10 cellular contexts compared by ENCODE assay signal in genomic region chr11:636511-637332, GRCh38. TPM values are rescaled to one million over a fixed set of nuclear protein-coding genes. Genes with fewer than 3 reads are reported as not detected.
DNase-seq lines count a peak whose midpoint lies in the region; ATAC-seq, FAIRE-seq and TF ChIP-seq lines count a peak whose summit lies in the region.
"Had no signal": no experiment of that assay in that cellular context is flagged by ENCODE, and none has a peak within 500 bp of the region (broad histone marks: within the 10 kb centered on the region; RNA-seq: fewer than 3 reads in every experiment).

Gene DRD4, plus strand, starts transcription at chr11:637269. Its CDS starts 36 bp downstream, at chr11:637305.

- no peak within 1 kb of the TSS for H3K27ac ChIP-seq in CD8-positive, alpha-beta memory T cell (ENCODE audit: low read depth, low read length)
- H3K27ac ChIP-seq in heart right ventricle (no peak within 1 kb of the TSS), pancreas (no peak within 1 kb of the TSS)
- H3K27ac ChIP-seq: parathyroid adenoma had no signal

- H3K4me3 Mint-ChIP-seq in CD8-positive, alpha-beta memory T cell = peak within 1 kb of the TSS in 4 of 7 donors; percentile 26 to 84 (median 44)
- H3K4me3 Mint-ChIP-seq in activated T-helper 1 cell treated with anti-CD3 and anti-CD28 coated beads, Interleukin-12 subunit alpha, Interleukin-12 subunit beta, Interleukin-2, Interleukin-4 antibody, amounts not matched to agents 30 ng/mL and 10 ng/mL and 1 ng/mL, durations not matched to agents 14 hours and 24 hours and 36 hours = peak within 1 kb of the TSS; percentile 19

- no peak within 1 kb of the TSS for H3K27ac Mint-ChIP-seq in CD8-positive, alpha-beta memory T cell
- no peak within 1 kb of the TSS for H3K27ac Mint-ChIP-seq in activated T-helper 1 cell treated with anti-CD3 and anti-CD28 coated beads, Interleukin-12 subunit alpha, Interleukin-12 subunit beta, Interleukin-2, Interleukin-4 antibody, amounts not matched to agents 30 ng/mL and 10 ng/mL and 1 ng/mL, durations not matched to agents 14 hours and 24 hours and 36 hours

- H3K9me3 ChIP-seq in CD8-positive, alpha-beta memory T cell (ENCODE audit: low read length) = no peaks in the 10 kb centered on the region
- H3K9me3 ChIP-seq in heart right ventricle (no peaks in the 10 kb centered on the region), pancreas (no peaks in the 10 kb centered on the region)

- peaks cover 4 to 22% (median 6%) of the 10 kb centered on the region in 3 donors for H3K4me1 Mint-ChIP-seq in CD8-positive, alpha-beta memory T cell
- no peaks in the 10 kb centered on the region for H3K4me1 Mint-ChIP-seq in activated T-helper 1 cell treated with anti-CD3 and anti-CD28 coated beads, Interleukin-12 subunit alpha, Interleukin-12 subunit beta, Interleukin-2, Interleukin-4 antibody, amounts not matched to agents 30 ng/mL and 10 ng/mL and 1 ng/mL, durations not matched to agents 14 hours and 24 hours and 36 hours (ENCODE audit: low read depth)

- H3K4me3 ChIP-seq in CD8-positive, alpha-beta memory T cell (ENCODE audit: low read length) = no peak within 1 kb of the TSS
- H3K4me3 ChIP-seq in heart right ventricle (peak within 1 kb of the TSS in 9 of 10 donors; percentile 14 to 42 (median 26)), pancreas (peak within 1 kb of the TSS in 1 of 4 donors; percentile 8)

- H3K36me3 Mint-ChIP-seq in CD8-positive, alpha-beta memory T cell = no peaks in the 10 kb centered on the region
- peaks cover 2% of the 10 kb centered on the region for H3K36me3 Mint-ChIP-seq in activated T-helper 1 cell treated with anti-CD3 and anti-CD28 coated beads, Interleukin-12 subunit alpha, Interleukin-12 subunit beta, Interleukin-2, Interleukin-4 antibody, amounts not matched to agents 30 ng/mL and 10 ng/mL and 1 ng/mL, durations not matched to agents 14 hours and 24 hours and 36 hours (ENCODE audit: low read depth)

- 10 to 12% methylated on average over 95 to 99 of the region's 100 CpGs for WGBS in heart right ventricle, 2 donors
- 47 to 49% methylated on average over 57 to 100 of the region's 100 CpGs for WGBS in pancreas, 2 donors

- no peaks in the 10 kb centered on the region for H3K9me3 Mint-ChIP-seq in CD8-positive, alpha-beta memory T cell
- no peaks in the 10 kb centered on the region for H3K9me3 Mint-ChIP-seq in activated T-helper 1 cell treated with anti-CD3 and anti-CD28 coated beads, Interleukin-12 subunit alpha, Interleukin-12 subunit beta, Interleukin-2, Interleukin-4 antibody, amounts not matched to agents 30 ng/mL and 10 ng/mL and 1 ng/mL, durations not matched to agents 14 hours and 24 hours and 36 hours

- FAIRE-seq in pancreas (lab: Jason Lieb, UNC) = no peak

- POLR2A ChIA-PET in CD8-positive, alpha-beta memory T cell (lab: Charles Lee) = no interaction called here
- POLR2A ChIA-PET in GM10248 (lab: Yijun Ruan, JAX) = no interaction called here

- CTCF ChIA-PET in CD8-positive, alpha-beta memory T cell (lab: Charles Lee) = no interaction called here
- CTCF ChIA-PET in GM10248 (lab: Yijun Ruan, JAX) = no interaction called here

- intact Hi-C loops in activated T-helper 1 cell treated with anti-CD3 and anti-CD28 coated beads, Interleukin-12 subunit alpha, Interleukin-12 subunit beta, Interleukin-2, Interleukin-4 antibody, amounts not matched to agents 30 ng/mL and 10 ng/mL and 1 ng/mL, durations not matched to agents 14 hours and 24 hours and 36 hours (cut with micrococcal nuclease) = no loop called here
- intact Hi-C loops in heart right ventricle (cut with DNase I) (no loop called here), pancreas (cut with DNase I) (no loop called here)

- peaks cover 15% of the 10 kb centered on the region for H3K27me3 ChIP-seq in CD8-positive, alpha-beta memory T cell (ENCODE audit: insufficient read depth, low read length, poor library complexity, severe bottlenecking)
- peaks cover 19 to 53% (median 40%) of the 10 kb centered on the region in 7 donors for H3K27me3 ChIP-seq in heart right ventricle
- no peaks in the 10 kb centered on the region for H3K27me3 ChIP-seq in pancreas

- peaks cover 23 to 30% of the 10 kb centered on the region in 2 donors for H3K27me3 Mint-ChIP-seq in CD8-positive, alpha-beta memory T cell
- peaks cover 20% of the 10 kb centered on the region for H3K27me3 Mint-ChIP-seq in activated T-helper 1 cell treated with anti-CD3 and anti-CD28 coated beads, Interleukin-12 subunit alpha, Interleukin-12 subunit beta, Interleukin-2, Interleukin-4 antibody, amounts not matched to agents 30 ng/mL and 10 ng/mL and 1 ng/mL, durations not matched to agents 14 hours and 24 hours and 36 hours (ENCODE audit: insufficient read depth)

- no peak for TF ChIP-seq CTCF in heart right ventricle (IDR thresholded peaks at IDR 0.05)
- TF ChIP-seq CTCF in pancreas (IDR thresholded peaks at IDR 0.05) = no peak
- no peak for TF ChIP-seq CTCF in GM10248 (IDR thresholded peaks at IDR 0.05; ENCODE audit: control extremely low read depth, extremely low read depth, low read depth, missing control alignments)

- peak in 7 of 8 donors; percentile 21 to 62 (median 58) for ATAC-seq in heart right ventricle
- peak; percentile 39 to 66 (median 50) for ATAC-seq in pancreas
- ATAC-seq: HCT116 had no signal

- H3K36me3 ChIP-seq in CD8-positive, alpha-beta memory T cell (ENCODE audit: insufficient read depth, low read length) = no peaks in the 10 kb centered on the region
- H3K36me3 ChIP-seq in heart right ventricle = peaks cover 0 to 5% (median 0%) of the 10 kb centered on the region in 9 donors
- no peaks in the 10 kb centered on the region for H3K36me3 ChIP-seq in pancreas

- no peak for DNase-seq in CD8-positive, alpha-beta memory T cell
- no peak for DNase-seq in activated T-helper 1 cell treated with anti-CD3 and anti-CD28 coated beads, Interleukin-12 subunit alpha, Interleukin-12 subunit beta, Interleukin-2, Interleukin-4 antibody, amounts not matched to agents 30 ng/mL and 10 ng/mL and 1 ng/mL, durations not matched to agents 14 hours and 24 hours and 36 hours (ENCODE audit: low spot score)
- DNase-seq in heart right ventricle (no peak), pancreas (peak in 3 of 6 donors; percentile 13 to 80 (median 49)), pons (ENCODE audit: low spot score) (no peak), SHP77 (lab: John Stamatoyannopoulos, UW) (no peak), GM10248 (ENCODE audit: extremely low spot score) (no peak), NCI-H1105 (lab: John Stamatoyannopoulos, UW) (no peak)

- no peaks in the 10 kb centered on the region for H3K4me1 ChIP-seq in CD8-positive, alpha-beta memory T cell (ENCODE audit: insufficient read depth, low read length)
- peaks cover 4 to 30% (median 24%) of the 10 kb centered on the region in 9 donors for H3K4me1 ChIP-seq in heart right ventricle
- H3K4me1 ChIP-seq in pancreas = no peaks in the 10 kb centered on the region
- H3K4me1 ChIP-seq: parathyroid adenoma had no signal

RNA-seq across cellular contexts. Expression of gene DRD4, which starts in this region (rescaled TPM):
- total RNA-seq in CD8-positive, alpha-beta memory T cell = under 1 TPM; 0.22 to 0.31 TPM
- not detected for polyA plus RNA-seq in CD8-positive, alpha-beta memory T cell
- total RNA-seq in activated T-helper 1 cell treated with anti-CD3 and anti-CD28 coated beads, Interleukin-12 subunit alpha, Interleukin-12 subunit beta, Interleukin-2, Interleukin-4 antibody, amounts not matched to agents 30 ng/mL and 10 ng/mL and 1 ng/mL, durations not matched to agents 14 hours and 24 hours and 36 hours = 0.34 and 0.47 TPM in 2 replicates
- under 1 TPM in 6 of 10 donors, not detected in 4; 0.19 to 0.72 (median 0.49) TPM for total RNA-seq in heart right ventricle
- polyA plus RNA-seq in heart right ventricle = under 1 TPM in 1 of 2 donors, not detected in 1; 0.09 TPM
- 1 to 10 TPM in 1 of 6 donors, under 1 TPM in 5; 0.28 to 1.4 (median 0.66) TPM for total RNA-seq in pancreas
- 1 to 10 TPM; 2.4 TPM for polyA plus RNA-seq in pancreas

Comparison
In these comparisons a context has a peak if more than half of its experiments do, and no peak if none do; other contexts are left out.
1. Peak in ATAC-seq and H3K4me3 ChIP-seq in heart right ventricle; RNA of the gene not detected or under 1 TPM.